In the genomic region with DNA sequence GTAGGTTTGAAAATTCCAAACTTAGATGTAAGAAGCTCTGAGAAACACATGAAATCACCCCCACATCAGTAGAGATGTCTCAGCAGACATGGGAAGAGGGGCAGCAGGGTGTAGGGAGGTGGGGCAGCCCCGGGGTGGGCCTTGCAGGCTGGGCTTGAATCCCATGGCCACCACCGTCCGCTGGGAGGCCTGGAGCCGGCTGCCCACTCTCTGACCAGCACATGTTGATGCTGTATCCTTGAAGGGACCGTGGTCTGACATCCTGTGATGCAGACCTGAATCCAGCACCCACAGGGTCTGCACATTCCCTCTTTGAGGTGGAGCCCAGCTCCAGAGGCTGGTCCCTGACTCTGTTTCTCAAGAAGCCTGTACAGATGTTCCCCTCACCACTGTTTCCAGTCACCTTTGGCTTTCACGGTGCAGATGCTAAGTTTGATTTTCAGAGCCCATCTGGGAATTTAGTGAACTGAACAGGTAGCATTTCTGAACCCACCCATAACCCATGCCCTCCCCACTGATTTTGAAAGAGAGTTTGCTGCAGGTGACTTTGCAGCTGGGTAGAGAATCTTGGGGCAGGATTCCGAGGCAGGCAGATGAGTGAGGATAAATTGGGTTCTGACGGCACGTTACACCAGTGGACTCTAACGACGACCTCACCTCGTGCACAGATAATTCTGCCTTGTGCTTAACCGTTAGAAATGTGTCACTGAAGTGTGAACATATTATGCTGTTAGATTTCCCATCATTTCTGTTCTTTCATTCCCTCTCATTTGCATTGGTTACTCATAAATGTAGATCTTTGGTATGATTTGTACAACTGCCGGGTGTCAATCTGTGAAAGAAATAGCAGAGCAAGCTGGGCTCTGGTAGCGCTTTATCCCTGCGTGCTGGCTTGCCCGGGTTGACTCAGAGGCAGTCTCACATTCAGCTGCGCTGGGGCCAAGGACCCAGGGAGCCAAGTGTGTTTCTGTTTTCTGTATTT, we compare ENCODE assay signal across 10 cellular contexts. TPM values are rescaled to one million over a fixed set of nuclear protein-coding genes. Genes with fewer than 3 reads are reported as not detected.
A peak's percentile ranks its signal among the peaks of the same experiment; 100 is the strongest.
DNase-seq lines count a peak whose midpoint lies in the region; ATAC-seq and TF ChIP-seq lines count a peak whose summit lies in the region.
"Had no signal": no experiment of that assay in that cellular context is flagged by ENCODE, and none has a peak within 500 bp of the region (broad histone marks: within the 10 kb centered on the region; RNA-seq: fewer than 3 reads in every experiment).

No MANE protein-coding gene starts in this region.

- peak overlapping the region; percentile 13 to 91 (median 84) for H3K27ac Mint-ChIP-seq in CD14-positive monocyte

- peak overlapping the region; percentile 14 for H3K4me2 ChIP-seq in Karpas-422 (ENCODE audit: low read depth, low read length, poor library complexity, severe bottlenecking)

- peaks cover 66% of the 10 kb centered on the region for H3K4me1 ChIP-seq in Karpas-422 (ENCODE audit: low read length)

- H3K9me3 ChIP-seq in Karpas-422 (ENCODE audit: low read length): no peaks in the 10 kb centered on the region

- H3K27me3 Mint-ChIP-seq in CD14-positive monocyte (ENCODE audit: low read depth in 3 of 3): no peaks in the 10 kb centered on the region

- ATAC-seq in GM21423 (IDR thresholded peaks at IDR 0.05; ENCODE audit: unreplicated experiment): peak; percentile 72

- peaks cover 39% of the 10 kb centered on the region for H3K36me3 ChIP-seq in Karpas-422 (ENCODE audit: insufficient read depth, low read length)

- peaks cover 68 to 86% of the 10 kb centered on the region in 2 donors for H3K36me3 Mint-ChIP-seq in CD14-positive monocyte

- intact Hi-C loops in CD14-positive monocyte (cut with micrococcal nuclease): no loop called here

- no peak overlapping the region for H3K9ac ChIP-seq in Karpas-422 (ENCODE audit: low read length)

- H3K9me2 ChIP-seq in Karpas-422 (replicated peaks; ENCODE audit: insufficient read depth, low read length): no peaks in the 10 kb centered on the region

- peaks cover 99% of the 10 kb centered on the region for H3K79me2 ChIP-seq in Karpas-422 (ENCODE audit: low read length)

- H3K27ac ChIP-seq in Karpas-422 (ENCODE audit: low read length): peak overlapping the region; percentile 30; the same call in 1 of the 2 replicates
- H3K27ac ChIP-seq: VCaP had no signal

- no peaks in the 10 kb centered on the region for H4K20me1 ChIP-seq in Karpas-422 (ENCODE audit: insufficient read depth, low read depth, low read length)

- peaks cover 76% of the 10 kb centered on the region for H3K4me1 Mint-ChIP-seq in CD14-positive monocyte

- in situ Hi-C loops in G401 (cut with HindIII; ENCODE audit: low sequenced_read_pairs): no loop called here

- no peaks in the 10 kb centered on the region for H3K9me3 Mint-ChIP-seq in CD14-positive monocyte

- no peaks in the 10 kb centered on the region for H3K27me3 ChIP-seq in Karpas-422 (ENCODE audit: low read length)

- H3K4me3 Mint-ChIP-seq in CD14-positive monocyte: no peak overlapping the region

- H3K4me3 ChIP-seq in Karpas-422 (ENCODE audit: low read length): no peak overlapping the region
- H3K4me3 ChIP-seq: lung had no signal

- TF ChIP-seq CTCF in CD14-positive monocyte (IDR thresholded peaks at IDR 0.05): no peak

- DNase-seq in CD14-positive monocyte (ENCODE audit: low spot score): no peak
- DNase-seq in Karpas-422: no peak
- peak; percentile 50 to 71 (median 62) for DNase-seq in activated naive CD4-positive, alpha-beta T cell (lab: John Stamatoyannopoulos, UW)
- peak; percentile 66 to 68 for DNase-seq in stimulated activated CD8-positive, alpha-beta memory T cell treated with anti-CD3 and anti-CD28 coated beads, Interleukin-7, amount 100 ng/mL, for 4 hours (ENCODE audit: low read depth in 2 of 2)
- no peak for DNase-seq in NCI-H69 (lab: John Stamatoyannopoulos, UW)
- DNase-seq in DMS114 treated with DMSO at 0.1 percent for 48 hours (lab: John Stamatoyannopoulos, UW; ENCODE audit: unreplicated experiment): no peak
- no peak for DNase-seq in G401 (ENCODE audit: low spot score)

- H2AFZ ChIP-seq in Karpas-422 (ENCODE audit: low read length): no peak overlapping the region

RNA-seq across cellular contexts. Expression of a gene that starts 45.7 kb away (rescaled TPM):
- 10 to 100 TPM; 38.4 to 80.2 TPM for polyA plus RNA-seq in CD14-positive monocyte
- 117 and 118 TPM in 2 replicates for total RNA-seq in Karpas-422 (2014; rRNA removed; shearing (Covaris generic); ENCODE audit: low replicate concordance)
- total RNA-seq in G401 (2014; rRNA removed; shearing (Covaris generic)): not detected in 2 replicates

Comparison
In these comparisons a context has a peak if more than half of its experiments do, and no peak if none do; other contexts are left out.
1. DNase-seq: peak in activated naive CD4-positive, alpha-beta T cell (4 of 4) and stimulated activated CD8-positive, alpha-beta memory T cell treated with anti-CD3 and anti-CD28 coated beads, Interleukin-7, amount 100 ng/mL, for 4 hours (2 of 2); none in CD14-positive monocyte (single experiment), Karpas-422 (single experiment), NCI-H69 (single experiment), DMS114 treated with DMSO at 0.1 percent for 48 hours (single experiment) and G401 (single experiment).
2. RNA of a gene that starts 45.7 kb away (total RNA-seq): 117 to 118 TPM in Karpas-422; not detected in G401; every median in the first group is over 100 times any median in the second.